In the genomic region with DNA sequence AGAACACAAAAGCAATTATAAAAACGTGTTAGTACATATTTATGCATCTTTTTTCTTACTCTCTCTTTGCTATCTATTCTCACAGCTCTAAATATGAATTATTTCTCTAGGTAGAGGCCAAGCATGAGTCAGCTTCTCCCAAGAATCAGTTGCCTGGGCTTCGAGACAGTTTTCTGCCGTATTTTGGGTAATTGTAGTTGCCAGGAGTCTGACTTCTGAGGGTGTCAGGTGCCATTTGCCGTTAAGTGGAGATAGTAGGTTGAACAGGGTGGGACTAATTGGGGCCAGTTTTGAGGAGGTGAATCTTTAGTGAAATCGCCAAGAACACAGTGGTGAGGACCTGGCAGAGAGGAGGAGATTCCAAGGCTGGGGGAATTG, we compare ENCODE assay signal across 8 cellular contexts. TPM values are rescaled to one million over a fixed set of nuclear protein-coding genes. Genes with fewer than 3 reads are reported as not detected.
DNase-seq lines count a peak whose midpoint lies in the region; ATAC-seq and TF ChIP-seq lines count a peak whose summit lies in the region.

No MANE protein-coding gene starts in this region.

- intact Hi-C loops in activated naive CD4-positive, alpha-beta T cell treated with anti-CD3 and anti-CD28 coated beads for 36 hours (cut with micrococcal nuclease): loop anchor here (1.0 to 5.0 kb wide), 9 partner anchors 7 to 314 kb away; a partner anchor contains a TSS

- TF ChIP-seq CTCF in WI38 (IDR thresholded peaks at IDR 0.05; ENCODE audit: low read depth, low read length): no peak
- TF ChIP-seq CTCF in glutamatergic neuron (IDR thresholded peaks at IDR 0.05; ENCODE audit: partially characterized antibody, unreplicated experiment): no peak

- peak overlapping the region; percentile 70 for H3K4me3 ChIP-seq in WI38 (ENCODE audit: low read depth, low read length)

- peak overlapping the region; percentile 88 for H3K4me3 Mint-ChIP-seq in activated naive CD4-positive, alpha-beta T cell treated with anti-CD3 and anti-CD28 coated beads for 36 hours
- H3K4me3 Mint-ChIP-seq in glutamatergic neuron (ENCODE audit: unreplicated experiment): peak overlapping the region; percentile 90
- peak overlapping the region; percentile 72 for H3K4me3 Mint-ChIP-seq in stimulated activated effector memory CD8-positive, alpha-beta T cell treated with anti-CD3 and anti-CD28 coated beads, Interleukin-12 subunit alpha, Interleukin-12 subunit beta, amount 100 ng/mL, for 72 hours

- peaks cover 48% of the 10 kb centered on the region for H3K4me1 Mint-ChIP-seq in activated naive CD4-positive, alpha-beta T cell treated with anti-CD3 and anti-CD28 coated beads for 36 hours (ENCODE audit: low read depth)
- H3K4me1 Mint-ChIP-seq in glutamatergic neuron (ENCODE audit: low read depth, unreplicated experiment): peaks cover 7% of the 10 kb centered on the region
- peaks cover 57% of the 10 kb centered on the region for H3K4me1 Mint-ChIP-seq in stimulated activated effector memory CD8-positive, alpha-beta T cell treated with anti-CD3 and anti-CD28 coated beads, Interleukin-12 subunit alpha, Interleukin-12 subunit beta, amount 100 ng/mL, for 72 hours

- CTCF ChIA-PET in activated naive CD4-positive, alpha-beta T cell treated with anti-CD3 and anti-CD28 coated beads for 36 hours (lab: Charles Lee): interaction anchor here (0.9 to 3.1 kb wide), 5 partner anchors 18 to 53 kb away, joined by 3 to 29 read pairs (median 3); no protein-coding TSS in a partner anchor

- no peak for ATAC-seq in stimulated activated effector memory CD8-positive, alpha-beta T cell treated with anti-CD3 and anti-CD28 coated beads, Interleukin-12 subunit alpha, Interleukin-12 subunit beta, amount 100 ng/mL, for 72 hours
- ATAC-seq in GM21390 (IDR thresholded peaks at IDR 0.05; ENCODE audit: unreplicated experiment): no peak

- no peaks in the 10 kb centered on the region for H3K9me3 Mint-ChIP-seq in activated naive CD4-positive, alpha-beta T cell treated with anti-CD3 and anti-CD28 coated beads for 36 hours
- peaks cover 2% of the 10 kb centered on the region for H3K9me3 Mint-ChIP-seq in glutamatergic neuron (ENCODE audit: unreplicated experiment)
- no peaks in the 10 kb centered on the region for H3K9me3 Mint-ChIP-seq in stimulated activated effector memory CD8-positive, alpha-beta T cell treated with anti-CD3 and anti-CD28 coated beads, Interleukin-12 subunit alpha, Interleukin-12 subunit beta, amount 100 ng/mL, for 72 hours

- H3K36me3 Mint-ChIP-seq in activated naive CD4-positive, alpha-beta T cell treated with anti-CD3 and anti-CD28 coated beads for 36 hours (ENCODE audit: low read depth): no peaks in the 10 kb centered on the region
- no peaks in the 10 kb centered on the region for H3K36me3 Mint-ChIP-seq in glutamatergic neuron (ENCODE audit: unreplicated experiment)
- peaks cover 7% of the 10 kb centered on the region for H3K36me3 Mint-ChIP-seq in stimulated activated effector memory CD8-positive, alpha-beta T cell treated with anti-CD3 and anti-CD28 coated beads, Interleukin-12 subunit alpha, Interleukin-12 subunit beta, amount 100 ng/mL, for 72 hours

- peak; percentile 47 for DNase-seq in activated naive CD4-positive, alpha-beta T cell treated with anti-CD3 and anti-CD28 coated beads for 36 hours
- DNase-seq in activated naive CD4-positive, alpha-beta T cell (lab: John Stamatoyannopoulos, UW): no peak
- DNase-seq in glutamatergic neuron (no peak), ecto neural progenitor cell (ENCODE audit: low spot score) (no peak)
- DNase-seq in stimulated activated effector memory CD8-positive, alpha-beta T cell treated with anti-CD3 and anti-CD28 coated beads, Interleukin-12 subunit alpha, Interleukin-12 subunit beta, amount 100 ng/mL, for 72 hours (ENCODE audit: low spot score in 2 of 2): no peak
- no peak for DNase-seq in stimulated activated CD4-positive, alpha-beta T cell treated with anti-CD3 and anti-CD28 coated beads, Interleukin-2, amount 100 ng/mL, for 48 hours

- no peaks in the 10 kb centered on the region for H3K27me3 Mint-ChIP-seq in activated naive CD4-positive, alpha-beta T cell treated with anti-CD3 and anti-CD28 coated beads for 36 hours (ENCODE audit: low read depth)
- peaks cover 7% of the 10 kb centered on the region for H3K27me3 Mint-ChIP-seq in glutamatergic neuron (ENCODE audit: unreplicated experiment)

- H3K27ac Mint-ChIP-seq in activated naive CD4-positive, alpha-beta T cell treated with anti-CD3 and anti-CD28 coated beads for 36 hours: peak overlapping the region; percentile 97
- H3K27ac Mint-ChIP-seq in glutamatergic neuron (ENCODE audit: unreplicated experiment): peak overlapping the region; percentile 90
- H3K27ac Mint-ChIP-seq in stimulated activated effector memory CD8-positive, alpha-beta T cell treated with anti-CD3 and anti-CD28 coated beads, Interleukin-12 subunit alpha, Interleukin-12 subunit beta, amount 100 ng/mL, for 72 hours: peak overlapping the region; percentile 83

RNA-seq across cellular contexts. Expression of a gene that starts 7.8 kb away (rescaled TPM):
- total RNA-seq in activated naive CD4-positive, alpha-beta T cell treated with anti-CD3 and anti-CD28 coated beads for 36 hours: 1 to 10 TPM; 8.1 to 9.2 TPM
- 0.42 TPM for total RNA-seq in glutamatergic neuron (ENCODE audit: unreplicated experiment)
